Comparison of ENCODE assay signal across 15 cellular contexts in the genomic region with DNA sequence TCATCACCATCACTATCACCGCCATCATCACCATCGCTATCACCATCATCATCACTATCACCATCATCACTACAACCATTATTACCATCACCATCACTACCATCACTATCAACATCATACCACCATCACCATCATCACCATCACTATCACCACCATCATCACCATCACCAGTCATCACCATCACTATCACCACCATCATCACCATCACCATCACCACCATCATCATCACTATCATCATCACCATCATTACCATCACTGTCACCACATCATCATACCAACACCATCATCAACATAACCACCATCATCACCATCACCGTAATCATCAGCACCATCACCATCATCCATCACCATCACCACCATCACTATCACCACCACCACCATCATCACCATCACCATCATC.
DNase-seq lines count a peak whose midpoint lies in the region; ATAC-seq, FAIRE-seq and TF ChIP-seq lines count a peak whose summit lies in the region.
"Had no signal": no experiment of that assay in that cellular context is flagged by ENCODE, and none has a peak within 500 bp of the region (broad histone marks: within the 10 kb centered on the region; RNA-seq: fewer than 3 reads in every experiment).

No MANE protein-coding gene starts in this region.

- POLR2A ChIA-PET in HEK293 (lab: Yijun Ruan, JAX) (no interaction called here), K562 (lab: Yijun Ruan, JAX) (no interaction called here)

- H3K79me2 ChIP-seq in K562 (ENCODE audit: control insufficient read depth, insufficient read depth, low read length) (no peaks in the 10 kb centered on the region), keratinocyte (ENCODE audit: control insufficient read depth, insufficient read depth, low read length) (no peaks in the 10 kb centered on the region)

- TF ChIP-seq POLR2A in K562 (conservative IDR thresholded peaks at IDR 0.05) = no peak

- no peak for TF ChIP-seq EP300 in K562 (IDR thresholded peaks at IDR 0.05; ENCODE audit: low read length)

- H2AFZ ChIP-seq in K562 (ENCODE audit: low read depth, low read length) (no peak overlapping the region), keratinocyte (ENCODE audit: control insufficient read depth, low read length) (no peak overlapping the region)

- no TSS peak for BruUV-seq in K562 (replicated peaks; lab: Mats Ljungman, UMichigan)

- TF ChIP-seq CTCF in D721Med (IDR thresholded peaks at IDR 0.05; ENCODE audit: insufficient read depth, missing control alignments) (no peak), HEK293 (tag by site-specific recombination; IDR thresholded peaks at IDR 0.05) (no peak), K562 (IDR thresholded peaks at IDR 0.05 in 2 of 3, conservative IDR thresholded peaks at IDR 0.05 in 1 of 3; ENCODE audit: insufficient read depth in 2 of 3, low read depth in 1 of 3, low read length in 3 of 3) (no peak), keratinocyte (optimal IDR thresholded peaks at IDR 0.05 in 1 of 3, IDR thresholded peaks at IDR 0.05 in 1 of 3, conservative IDR thresholded peaks at IDR 0.05 in 1 of 3; ENCODE audit: extremely low read depth in 1 of 3, insufficient read depth in 2 of 3, low read length in 3 of 3) (no peak)

- H3K4me2 ChIP-seq in K562 (ENCODE audit: insufficient read depth, low read length) (no peak overlapping the region), keratinocyte (ENCODE audit: control insufficient read depth, extremely low read depth, insufficient read depth, low read depth, low read length) (no peak overlapping the region)

- dilution Hi-C loops in keratinocyte (cut with MboI; ENCODE audit: extremely low pct_ligation_motif_present, low sequenced_read_pairs) = no loop called here

- H4K20me1 ChIP-seq in K562 (replicated peaks; ENCODE audit: control insufficient read depth, insufficient read depth, low read length) (no peaks in the 10 kb centered on the region), keratinocyte (ENCODE audit: control insufficient read depth, extremely low read depth, insufficient read depth, low read length) (no peaks in the 10 kb centered on the region)

- H3K9me1 ChIP-seq in K562 (ENCODE audit: control insufficient read depth, insufficient read depth, low read length) (no peaks in the 10 kb centered on the region), keratinocyte (ENCODE audit: control insufficient read depth, extremely low read depth, insufficient read depth, low read length) (no peaks in the 10 kb centered on the region)

- H3K9me3 ChIP-seq in HEK293 (ENCODE audit: control insufficient read depth, insufficient read depth, low read depth, low read length) (no peaks in the 10 kb centered on the region), K562 (replicated peaks; ENCODE audit: control insufficient read depth, insufficient read depth, low read depth, low read length) (no peaks in the 10 kb centered on the region), keratinocyte (ENCODE audit: control insufficient read depth, low read depth, low read length) (peaks cover 5% of the 10 kb centered on the region)

- WGBS in K562 (ENCODE audit: insufficient coverage, low coverage, missing lambda C conversion rate) = 6% methylated on average over 3 of the region's 3 CpGs

- CTCF ChIA-PET in HEK293 (lab: Yijun Ruan, JAX) (no interaction called here), K562 (lab: Yijun Ruan, JAX; ENCODE audit: low intra/inter-chr PET ratio) (no interaction called here)

- intact Hi-C loops in K562 (cut with micrococcal nuclease) = no loop called here

- peak; percentile 78 for FAIRE-seq in D721Med (lab: Jason Lieb, UNC)
- peak; percentile 49 for FAIRE-seq in K562 (lab: Jason Lieb, UNC)
- peak; percentile 58 for FAIRE-seq in keratinocyte (lab: Jason Lieb, UNC)
- FAIRE-seq: GM12878, GM19239 had no signal

- ATAC-seq in K562 (no peak), HG02852 (IDR thresholded peaks at IDR 0.05; ENCODE audit: unreplicated experiment) (no peak), GM18909 (IDR thresholded peaks at IDR 0.05; ENCODE audit: poor library complexity, unreplicated experiment) (no peak)
- ATAC-seq: GM12878 had no signal

- no peak overlapping the region for H3K9ac ChIP-seq in K562 (ENCODE audit: insufficient read depth in 1 of 2, low read depth in 2 of 2, low read length in 2 of 2)
- no peak overlapping the region for H3K9ac ChIP-seq in keratinocyte (ENCODE audit: control insufficient read depth, extremely low read depth, insufficient read depth, low read length)

- H3K36me3 ChIP-seq in HEK293 (ENCODE audit: control insufficient read depth in 2 of 2, insufficient read depth in 1 of 2, low read length in 2 of 2) (no peaks in the 10 kb centered on the region), K562 (ENCODE audit: control insufficient read depth, insufficient read depth, low read length) (no peaks in the 10 kb centered on the region), keratinocyte (ENCODE audit: control insufficient read depth in 2 of 2, extremely low read depth in 1 of 2, insufficient read depth in 2 of 2, low read length in 2 of 2) (no peaks in the 10 kb centered on the region)

- DNase-seq in D721Med (ENCODE audit: insufficient read length, low spot score) = no peak
- DNase-seq in K562 (ENCODE audit: extremely low read depth in 1 of 4, low spot score in 3 of 4) = no peak
- no peak for DNase-seq in keratinocyte (ENCODE audit: low read depth, low spot score)
- DNase-seq in activated CD4-positive, alpha-beta T cell treated with anti-CD3 and anti-CD28 coated beads, Interleukin-2, amount 50 U/mL, for 48 hours = no peak
- DNase-seq in SHP77 (lab: John Stamatoyannopoulos, UW) = no peak
- DNase-seq: C1 segment of cervical spinal cord; Calu3; CD4-positive, alpha-beta T cell; DMS79; H7 had no signal

- no peak overlapping the region for H3K4me3 ChIP-seq in HEK293 (ENCODE audit: low read depth, low read length)
- no peak overlapping the region for H3K4me3 ChIP-seq in K562
- H3K4me3 ChIP-seq in keratinocyte (ENCODE audit: control insufficient read depth in 2 of 3, extremely low read depth in 1 of 3, insufficient read depth in 2 of 3, low read depth in 1 of 3, low read length in 3 of 3) = no peak overlapping the region
- H3K4me3 ChIP-seq: GM12878 had no signal

- no peak for TF ChIP-seq RAD21 in K562 (CRISPR knock-in tag; conservative IDR thresholded peaks at IDR 0.05 in 1 of 2, IDR thresholded peaks at IDR 0.05 in 1 of 2)

- in situ Hi-C loops in K562 (cut with MboI) = no loop called here

- H3K4me1 ChIP-seq in HEK293 (ENCODE audit: control insufficient read depth, insufficient read depth, low read length) (no peaks in the 10 kb centered on the region), K562 (replicated peaks in 1 of 2; ENCODE audit: control insufficient read depth in 2 of 2, insufficient read depth in 2 of 2, low read length in 2 of 2) (no peaks in the 10 kb centered on the region), keratinocyte (ENCODE audit: control insufficient read depth, extremely low read depth, insufficient read depth, low read length) (no peaks in the 10 kb centered on the region)

- H3K27ac ChIP-seq in HEK293 (ENCODE audit: extremely low read depth, low read depth, low read length) (no peak overlapping the region), K562 (ENCODE audit: extremely low read depth, low read depth, low read length) (no peak overlapping the region), keratinocyte (ENCODE audit: control insufficient read depth, insufficient read depth, low read length) (no peak overlapping the region)

- H3K27me3 ChIP-seq in K562 (ENCODE audit: control insufficient read depth in 2 of 2, insufficient read depth in 2 of 2, low read length in 2 of 2) = no peaks in the 10 kb centered on the region; a peak in 1 of 5 replicates
- H3K27me3 ChIP-seq in keratinocyte (ENCODE audit: control insufficient read depth, extremely low read depth, insufficient read depth, low read length) = no peaks in the 10 kb centered on the region

TF ChIP-seq in HEK293, 187 proteins besides CTCF, POLR2A, EP300 and RAD21 (continues in another document):
- TF ChIP-seq ZNF133 (tag by site-specific recombination; IDR thresholded peaks at IDR 0.05) (no peak), ZNF157 (tag by site-specific recombination; IDR thresholded peaks at IDR 0.05) (peak; percentile 13; the same call in 1 of the 2 replicates), ZBTB17 (tag by site-specific recombination; IDR thresholded peaks at IDR 0.05) (no peak), ZBTB8A (tag by site-specific recombination; IDR thresholded peaks at IDR 0.05) (no peak), ZNF785 (tag by site-specific recombination; IDR thresholded peaks at IDR 0.05) (peak; percentile 54; the same call in 1 of the 2 replicates), KLF9 (tag by site-specific recombination; IDR thresholded peaks at IDR 0.05; ENCODE audit: low read depth) (no peak), ZNF837 (tag by site-specific recombination; IDR thresholded peaks at IDR 0.05) (no peak), SALL2 (tag by site-specific recombination; IDR thresholded peaks at IDR 0.05; ENCODE audit: borderline replicate concordance) (0 out of 2 replicates have a peak, but pooled peaks have one; percentile 32), ZNF274 (IDR thresholded peaks at IDR 0.05; ENCODE audit: low read length) (no peak), ZNF274 (tag by site-specific recombination; IDR thresholded peaks at IDR 0.05; ENCODE audit: borderline replicate concordance) (0 out of 2 replicates have a peak, but pooled peaks have one; percentile 33), ZNF544 (tag by site-specific recombination; IDR thresholded peaks at IDR 0.05) (0 out of 2 replicates have a peak, but pooled peaks have one; percentile 47)

TF ChIP-seq in K562, 482 proteins besides CTCF, POLR2A, EP300 and RAD21:
- TF ChIP-seq TSC22D4 (tag; IDR thresholded peaks at IDR 0.05) = 0 out of 2 replicates have a peak, but pooled peaks have one; percentile 24
- TF ChIP-seq RFX5 (IDR thresholded peaks at IDR 0.05; ENCODE audit: low read depth, low read length) = no peak
- peak in 1 of 2 experiments; percentile 36; a peak in 1 of 4 replicates for TF ChIP-seq HDAC1 (IDR thresholded peaks at IDR 0.05)
